19 cellular contexts compared by ENCODE assay signal in the genomic region with DNA sequence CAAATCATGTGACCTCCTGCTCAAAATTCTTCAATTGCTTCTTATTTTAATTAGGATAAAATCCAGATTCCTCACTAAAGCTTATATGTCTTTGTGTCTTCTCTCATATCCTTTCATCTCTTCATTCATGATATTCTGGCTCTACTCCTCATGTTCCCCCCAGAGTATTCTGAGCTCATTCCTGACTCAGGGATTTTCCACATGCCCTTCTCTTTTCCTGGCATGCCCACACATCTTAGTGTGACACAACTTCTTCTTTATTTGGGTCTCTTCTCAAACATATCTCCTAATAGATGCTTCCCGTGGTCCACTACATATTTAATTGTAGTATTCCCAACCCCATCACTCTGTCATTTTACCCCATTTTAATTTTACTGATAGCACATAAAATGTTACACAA. TPM values are rescaled to one million over a fixed set of nuclear protein-coding genes. Genes with fewer than 3 reads are reported as not detected.
DNase-seq lines count a peak whose midpoint lies in the region; ATAC-seq and FAIRE-seq lines count a peak whose summit lies in the region.
"Had no signal": no experiment of that assay in that cellular context is flagged by ENCODE, and none has a peak within 500 bp of the region (broad histone marks: within the 10 kb centered on the region; RNA-seq: fewer than 3 reads in every experiment).

No MANE protein-coding gene starts in this region.

- ATAC-seq in natural killer cell treated with Interleukin-12 subunit alpha and Interleukin-12 subunit beta and Interleukin-15 and Interleukin-18, amount 100 ng/mL, for 72 hours: no peak
- ATAC-seq in GM21390 (IDR thresholded peaks at IDR 0.05; ENCODE audit: unreplicated experiment) (no peak), HG03439 (IDR thresholded peaks at IDR 0.05; ENCODE audit: unreplicated experiment) (no peak)

- peak; percentile 44 for FAIRE-seq in GM18507 (lab: Jason Lieb, UNC)
- FAIRE-seq: H54 had no signal

- H3K27me3 Mint-ChIP-seq in activated CD4-positive, alpha-beta memory T cell treated with anti-CD3 and anti-CD28 coated beads for 36 hours: no peaks in the 10 kb centered on the region
- no peaks in the 10 kb centered on the region for H3K27me3 Mint-ChIP-seq in activated CD4-positive, alpha-beta memory T cell treated with anti-CD3 and anti-CD28 coated beads, Interleukin-2, amount 10 ng/mL, durations not matched to agents 7 days and 5 days
- H3K27me3 Mint-ChIP-seq in activated naive CD8-positive, alpha-beta T cell treated with anti-CD3 and anti-CD28 coated beads for 36 hours: no peaks in the 10 kb centered on the region
- H3K27me3 Mint-ChIP-seq in natural killer cell treated with Interleukin-12 subunit alpha and Interleukin-12 subunit beta and Interleukin-15 and Interleukin-18, amount 100 ng/mL, for 72 hours: no peaks in the 10 kb centered on the region

- intact Hi-C loops in activated CD4-positive, alpha-beta memory T cell treated with anti-CD3 and anti-CD28 coated beads for 36 hours (cut with micrococcal nuclease): no loop called here

- DNase-seq in activated CD4-positive, alpha-beta memory T cell treated with anti-CD3 and anti-CD28 coated beads for 36 hours: no peak
- no peak for DNase-seq in activated CD4-positive, alpha-beta memory T cell treated with anti-CD3 and anti-CD28 coated beads, Interleukin-2, amount 10 ng/mL, durations not matched to agents 7 days and 5 days
- no peak for DNase-seq in GM18507 (ENCODE audit: extremely low spot score, insufficient read length, low read depth)
- DNase-seq in activated naive CD8-positive, alpha-beta T cell treated with anti-CD3 and anti-CD28 coated beads for 36 hours: no peak
- DNase-seq in natural killer cell treated with Interleukin-12 subunit alpha and Interleukin-12 subunit beta and Interleukin-15 and Interleukin-18, amount 100 ng/mL, for 72 hours (ENCODE audit: low spot score): no peak
- no peak for DNase-seq in iPS-NIHi7 (ENCODE audit: extremely low spot score)
- DNase-seq: activated CD8-positive, alpha-beta memory T cell treated with anti-CD3 and anti-CD28 coated beads for 24 hours; amygdala; GDM1; mesendoderm; MM.1S; NCI-H187 treated with DMSO at 0.1 percent for 48 hours; NCI-H446 treated with DMSO at 0.1 percent for 48 hours; sigmoid colon; stimulated activated CD4-positive, alpha-beta T cell treated with anti-CD3 and anti-CD28 coated beads, Interleukin-4, amount 100 ng/mL, for 1 hour; stimulated activated CD8-positive, alpha-beta memory T cell treated with anti-CD3 and anti-CD28 coated beads, Interleukin-4, amount 100 ng/mL, for 48 hours had no signal

- no peaks in the 10 kb centered on the region for H3K36me3 Mint-ChIP-seq in activated CD4-positive, alpha-beta memory T cell treated with anti-CD3 and anti-CD28 coated beads for 36 hours
- H3K36me3 Mint-ChIP-seq in activated CD4-positive, alpha-beta memory T cell treated with anti-CD3 and anti-CD28 coated beads, Interleukin-2, amount 10 ng/mL, durations not matched to agents 7 days and 5 days (ENCODE audit: low read depth): peaks cover 33% of the 10 kb centered on the region
- peaks cover 17% of the 10 kb centered on the region for H3K36me3 Mint-ChIP-seq in activated naive CD8-positive, alpha-beta T cell treated with anti-CD3 and anti-CD28 coated beads for 36 hours
- peaks cover 4% of the 10 kb centered on the region for H3K36me3 Mint-ChIP-seq in natural killer cell treated with Interleukin-12 subunit alpha and Interleukin-12 subunit beta and Interleukin-15 and Interleukin-18, amount 100 ng/mL, for 72 hours

- peak overlapping the region; percentile 10 for H3K4me3 Mint-ChIP-seq in activated CD4-positive, alpha-beta memory T cell treated with anti-CD3 and anti-CD28 coated beads for 36 hours
- H3K4me3 Mint-ChIP-seq in activated CD4-positive, alpha-beta memory T cell treated with anti-CD3 and anti-CD28 coated beads, Interleukin-2, amount 10 ng/mL, durations not matched to agents 7 days and 5 days: no peak overlapping the region
- no peak overlapping the region for H3K4me3 Mint-ChIP-seq in activated naive CD8-positive, alpha-beta T cell treated with anti-CD3 and anti-CD28 coated beads for 36 hours
- peak overlapping the region; percentile 83 for H3K4me3 Mint-ChIP-seq in natural killer cell treated with Interleukin-12 subunit alpha and Interleukin-12 subunit beta and Interleukin-15 and Interleukin-18, amount 100 ng/mL, for 72 hours

- H3K4me1 Mint-ChIP-seq in activated CD4-positive, alpha-beta memory T cell treated with anti-CD3 and anti-CD28 coated beads for 36 hours (ENCODE audit: low read depth): peaks cover 71% of the 10 kb centered on the region
- peaks cover 68% of the 10 kb centered on the region for H3K4me1 Mint-ChIP-seq in activated CD4-positive, alpha-beta memory T cell treated with anti-CD3 and anti-CD28 coated beads, Interleukin-2, amount 10 ng/mL, durations not matched to agents 7 days and 5 days
- H3K4me1 Mint-ChIP-seq in activated naive CD8-positive, alpha-beta T cell treated with anti-CD3 and anti-CD28 coated beads for 36 hours: peaks cover 66% of the 10 kb centered on the region
- peaks cover 46 to 72% of the 10 kb centered on the region in 2 donors for H3K4me1 Mint-ChIP-seq in natural killer cell treated with Interleukin-12 subunit alpha and Interleukin-12 subunit beta and Interleukin-15 and Interleukin-18, amount 100 ng/mL, for 72 hours (ENCODE audit: low read depth in 2 of 2)

- peak overlapping the region; percentile 87 for H3K27ac Mint-ChIP-seq in activated CD4-positive, alpha-beta memory T cell treated with anti-CD3 and anti-CD28 coated beads for 36 hours
- no peak overlapping the region for H3K27ac Mint-ChIP-seq in activated CD4-positive, alpha-beta memory T cell treated with anti-CD3 and anti-CD28 coated beads, Interleukin-2, amount 10 ng/mL, durations not matched to agents 7 days and 5 days
- peak overlapping the region; percentile 75 for H3K27ac Mint-ChIP-seq in activated naive CD8-positive, alpha-beta T cell treated with anti-CD3 and anti-CD28 coated beads for 36 hours
- peak overlapping the region; percentile 96 to 97 for H3K27ac Mint-ChIP-seq in natural killer cell treated with Interleukin-12 subunit alpha and Interleukin-12 subunit beta and Interleukin-15 and Interleukin-18, amount 100 ng/mL, for 72 hours

- POLR2A ChIA-PET in activated CD4-positive, alpha-beta memory T cell treated with anti-CD3 and anti-CD28 coated beads for 36 hours (lab: Charles Lee): interaction anchor here (0.7 to 9.8 kb wide), 3 partner anchors 12 to 27 kb away, joined by 3 to 130 read pairs (median 5); partner anchors contain the start of gene MBNL1
- POLR2A ChIA-PET in activated CD4-positive, alpha-beta memory T cell treated with anti-CD3 and anti-CD28 coated beads, Interleukin-2, amount 10 ng/mL, durations not matched to agents 7 days and 5 days (lab: Charles Lee): interaction anchor here (0.8 to 11.9 kb wide), 3 partner anchors 8 to 55 kb away, joined by 3 to 229 read pairs (median 171); partner anchors contain the start of gene MBNL1

- no peaks in the 10 kb centered on the region for H3K9me3 Mint-ChIP-seq in activated CD4-positive, alpha-beta memory T cell treated with anti-CD3 and anti-CD28 coated beads for 36 hours
- H3K9me3 Mint-ChIP-seq in activated CD4-positive, alpha-beta memory T cell treated with anti-CD3 and anti-CD28 coated beads, Interleukin-2, amount 10 ng/mL, durations not matched to agents 7 days and 5 days: peaks cover 5% of the 10 kb centered on the region
- H3K9me3 Mint-ChIP-seq in activated naive CD8-positive, alpha-beta T cell treated with anti-CD3 and anti-CD28 coated beads for 36 hours: peaks cover 7% of the 10 kb centered on the region
- no peaks in the 10 kb centered on the region for H3K9me3 Mint-ChIP-seq in natural killer cell treated with Interleukin-12 subunit alpha and Interleukin-12 subunit beta and Interleukin-15 and Interleukin-18, amount 100 ng/mL, for 72 hours

- CTCF ChIA-PET in activated CD4-positive, alpha-beta memory T cell treated with anti-CD3 and anti-CD28 coated beads for 36 hours (lab: Charles Lee): interaction anchor here (0.6 to 2.1 kb wide), 3 partner anchors 9 to 378 kb away, joined by 3 to 8 read pairs (median 3); no protein-coding TSS in a partner anchor
- CTCF ChIA-PET in activated CD4-positive, alpha-beta memory T cell treated with anti-CD3 and anti-CD28 coated beads, Interleukin-2, amount 10 ng/mL, durations not matched to agents 7 days and 5 days (lab: Charles Lee): interaction anchor here (2.2 to 2.5 kb wide), 2 partner anchors 8 to 10 kb away, joined by 7 to 9 read pairs; no protein-coding TSS in a partner anchor

RNA-seq across cellular contexts. Expression of gene MBNL1, which starts 15.2 kb away (rescaled TPM):
- 100 to 1,000 TPM; 290 to 302 TPM for total RNA-seq in activated CD4-positive, alpha-beta memory T cell treated with anti-CD3 and anti-CD28 coated beads for 36 hours
- 100 to 1,000 TPM; 289 to 305 TPM for total RNA-seq in activated CD4-positive, alpha-beta memory T cell treated with anti-CD3 and anti-CD28 coated beads, Interleukin-2, amount 10 ng/mL, durations not matched to agents 7 days and 5 days
- 100 to 1,000 TPM; 385 to 392 TPM for total RNA-seq in activated naive CD8-positive, alpha-beta T cell treated with anti-CD3 and anti-CD28 coated beads for 36 hours
- 100 to 1,000 TPM; 353 to 509 TPM for total RNA-seq in natural killer cell treated with Interleukin-12 subunit alpha and Interleukin-12 subunit beta and Interleukin-15 and Interleukin-18, amount 100 ng/mL, for 72 hours

Comparison
In these comparisons a context has a peak if more than half of its experiments do, and no peak if none do; other contexts are left out.
1. H3K4me3 Mint-ChIP-seq: peak in activated CD4-positive, alpha-beta memory T cell treated with anti-CD3 and anti-CD28 coated beads for 36 hours (single experiment) and natural killer cell treated with Interleukin-12 subunit alpha and Interleukin-12 subunit beta and Interleukin-15 and Interleukin-18, amount 100 ng/mL, for 72 hours (single experiment); none in activated CD4-positive, alpha-beta memory T cell treated with anti-CD3 and anti-CD28 coated beads, Interleukin-2, amount 10 ng/mL, durations not matched to agents 7 days and 5 days (single experiment) and activated naive CD8-positive, alpha-beta T cell treated with anti-CD3 and anti-CD28 coated beads for 36 hours (single experiment).